In the genomic region with DNA sequence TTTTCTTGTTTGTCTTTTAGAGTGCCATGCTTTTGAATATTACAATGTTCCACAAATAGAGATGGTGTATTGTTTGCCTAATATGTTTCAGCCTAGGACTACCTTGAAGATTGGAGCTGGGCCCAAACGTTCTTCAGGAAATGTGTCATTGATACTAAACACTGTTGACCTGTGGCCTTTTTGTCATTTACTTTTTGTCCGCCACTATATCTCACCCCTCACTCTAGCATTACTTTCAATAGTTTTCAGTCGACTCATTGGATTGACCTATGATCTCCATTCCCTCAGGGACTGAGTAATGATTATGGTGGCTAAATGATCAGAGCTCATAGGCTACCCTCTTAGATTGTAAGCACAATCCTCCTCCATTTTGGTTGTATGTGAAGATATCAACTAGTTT, we compare ENCODE assay signal across 16 cellular contexts.
DNase-seq lines count a peak whose midpoint lies in the region; ATAC-seq, FAIRE-seq and TF ChIP-seq lines count a peak whose summit lies in the region.
"Had no signal": no experiment of that assay in that cellular context is flagged by ENCODE, and none has a peak within 500 bp of the region (broad histone marks: within the 10 kb centered on the region; RNA-seq: fewer than 3 reads in every experiment).

No MANE protein-coding gene starts in this region.

- no peaks in the 10 kb centered on the region for H3K27me3 ChIP-seq in astrocyte (ENCODE audit: insufficient read depth, low read length)

- no peaks in the 10 kb centered on the region for H4K20me1 ChIP-seq in astrocyte (ENCODE audit: insufficient read depth, low read length)

- peak overlapping the region; percentile 12 for H3K4me2 ChIP-seq in astrocyte (ENCODE audit: low read length)

- H3K9me3 ChIP-seq in astrocyte (ENCODE audit: insufficient read depth, low read depth, low read length) (no peaks in the 10 kb centered on the region), mucosa of descending colon (no peaks in the 10 kb centered on the region)

- no peak overlapping the region for H2AFZ ChIP-seq in astrocyte (ENCODE audit: low read depth, low read length)

- peak; percentile 41 for FAIRE-seq in astrocyte (lab: Jason Lieb, UNC)

- H3K27me3 Mint-ChIP-seq in astrocyte (ENCODE audit: low read depth, unreplicated experiment): no peaks in the 10 kb centered on the region

- DNase-seq in Daoy (ENCODE audit: low read depth): peak; percentile 5
- DNase-seq in HS-5 (ENCODE audit: low read depth): peak; percentile 50
- no peak for DNase-seq in astrocyte (ENCODE audit: low read depth)
- DNase-seq in mucosa of descending colon: no peak
- no peak for DNase-seq in DMS 273 (lab: John Stamatoyannopoulos, UW; ENCODE audit: unreplicated experiment)
- DNase-seq in NCI-H774 (lab: John Stamatoyannopoulos, UW): no peak
- DNase-seq in NCI-H2107 treated with DMSO at 0.1 percent for 48 hours (lab: John Stamatoyannopoulos, UW; ENCODE audit: unreplicated experiment): no peak
- DNase-seq: CD4-positive, CD25-positive, alpha-beta regulatory T cell; DMS79; NCI-H146; NCI-H2081 treated with DMSO at 0.1 percent for 48 hours; NCI-H226; NCI-H69; Right ventricle myocardium superior had no signal

- peaks cover 1% of the 10 kb centered on the region for H3K36me3 Mint-ChIP-seq in astrocyte (ENCODE audit: low read depth, unreplicated experiment)
- H3K36me3 Mint-ChIP-seq: CD4-positive, CD25-positive, alpha-beta regulatory T cell had no signal

- ATAC-seq in mucosa of descending colon (peak; percentile 16), GM21786 (IDR thresholded peaks at IDR 0.05; ENCODE audit: unreplicated experiment) (no peak)
- ATAC-seq: Panc1 had no signal

- H3K36me3 ChIP-seq in astrocyte (ENCODE audit: insufficient read depth, low read length) (no peaks in the 10 kb centered on the region), mucosa of descending colon (ENCODE audit: low read depth) (no peaks in the 10 kb centered on the region)

- H3K4me3 ChIP-seq in astrocyte (ENCODE audit: insufficient read depth, low read depth, low read length) (no peak overlapping the region), mucosa of descending colon (no peak overlapping the region)

- H3K4me3 Mint-ChIP-seq in astrocyte (ENCODE audit: unreplicated experiment): no peak overlapping the region
- H3K4me3 Mint-ChIP-seq: CD4-positive, CD25-positive, alpha-beta regulatory T cell had no signal

- peak overlapping the region; percentile 35 for H3K27ac Mint-ChIP-seq in astrocyte (ENCODE audit: unreplicated experiment)
- H3K27ac Mint-ChIP-seq: CD4-positive, CD25-positive, alpha-beta regulatory T cell had no signal

- H3K4me1 Mint-ChIP-seq in astrocyte (ENCODE audit: low read depth, unreplicated experiment): peaks cover 52% of the 10 kb centered on the region
- H3K4me1 Mint-ChIP-seq: CD4-positive, CD25-positive, alpha-beta regulatory T cell had no signal

- TF ChIP-seq CTCF in astrocyte (IDR thresholded peaks at IDR 0.05; ENCODE audit: insufficient read depth, low read depth, low read length) (no peak), mucosa of descending colon (IDR thresholded peaks at IDR 0.05) (no peak)

- no peaks in the 10 kb centered on the region for H3K79me2 ChIP-seq in astrocyte (ENCODE audit: insufficient read depth, low read length)

- no peak overlapping the region for H3K9ac ChIP-seq in astrocyte (ENCODE audit: low read length)

- intact Hi-C loops in mucosa of descending colon (cut with DNase I, micrococcal nuclease): no loop called here

- no peak overlapping the region for H3K27ac ChIP-seq in astrocyte (ENCODE audit: low read depth, low read length)

- H3K9me3 Mint-ChIP-seq in astrocyte (ENCODE audit: unreplicated experiment): no peaks in the 10 kb centered on the region

- peaks cover 26% of the 10 kb centered on the region for H3K4me1 ChIP-seq in astrocyte (ENCODE audit: insufficient read depth, low read length)
- H3K4me1 ChIP-seq in mucosa of descending colon (ENCODE audit: low read depth): no peaks in the 10 kb centered on the region

Comparison
In these comparisons a context has a peak if more than half of its experiments do, and no peak if none do; other contexts are left out.
1. DNase-seq: peak in Daoy (single experiment) and HS-5 (single experiment); none in astrocyte (single experiment), mucosa of descending colon (0 of 3), DMS 273 (single experiment), NCI-H774 (single experiment) and NCI-H2107 treated with DMSO at 0.1 percent for 48 hours (single experiment).